ENCODE assay signal across 9 cellular contexts in the genomic region with DNA sequence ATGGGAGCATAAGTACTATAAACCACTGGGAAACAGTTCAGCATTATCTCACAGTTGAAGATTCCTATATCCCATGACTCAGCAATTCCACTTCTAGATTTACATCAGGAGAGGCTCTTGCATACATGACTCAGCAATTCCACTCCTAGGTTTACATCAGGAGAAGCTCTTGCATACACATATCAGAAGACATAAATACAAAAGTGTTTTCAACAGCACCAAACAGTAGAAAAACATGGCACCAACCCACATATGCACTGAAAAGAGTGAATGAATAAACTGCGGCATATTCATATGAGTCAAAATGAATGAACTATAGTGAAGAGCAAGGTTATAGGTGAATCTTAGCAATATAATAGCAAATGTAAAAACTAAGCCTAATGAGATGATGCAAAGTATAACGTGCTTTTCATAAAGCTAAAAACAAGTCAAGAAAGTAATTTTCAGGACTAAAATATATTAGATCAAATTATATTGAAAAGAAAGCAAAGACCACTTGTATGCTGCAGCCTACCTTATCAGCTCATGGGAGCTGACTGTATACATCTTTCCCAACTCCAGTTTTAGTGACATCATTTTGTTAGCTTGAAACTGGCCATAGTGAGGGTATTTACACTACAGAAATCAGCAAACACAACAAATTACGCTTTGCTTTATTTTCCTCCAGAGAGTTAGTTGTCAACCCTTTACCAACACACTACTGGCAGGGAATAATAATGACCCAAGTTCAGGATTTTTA.
A peak's percentile ranks its signal among the peaks of the same experiment; 100 is the strongest.
DNase-seq lines count a peak whose midpoint lies in the region; ATAC-seq and TF ChIP-seq lines count a peak whose summit lies in the region.
"Had no signal": no experiment of that assay in that cellular context is flagged by ENCODE, and none has a peak within 500 bp of the region (broad histone marks: within the 10 kb centered on the region; RNA-seq: fewer than 3 reads in every experiment).

No MANE protein-coding gene starts in this region.

- peaks cover 3% of the 10 kb centered on the region for H3K4me1 ChIP-seq in effector memory CD4-positive, alpha-beta T cell (ENCODE audit: control insufficient read depth, insufficient read depth, low read length, poor library complexity, severe bottlenecking)

- intact Hi-C loops in activated T-helper 1 cell treated with anti-CD3 and anti-CD28 coated beads, Interleukin-12 subunit alpha, Interleukin-12 subunit beta, Interleukin-2, Interleukin-4 antibody, amounts not matched to agents 30 ng/mL and 10 ng/mL and 1 ng/mL, durations not matched to agents 14 hours and 24 hours and 36 hours (cut with micrococcal nuclease), result no loop called here

- H3K27me3 Mint-ChIP-seq in activated T-helper 1 cell treated with anti-CD3 and anti-CD28 coated beads, Interleukin-12 subunit alpha, Interleukin-12 subunit beta, Interleukin-2, Interleukin-4 antibody, amounts not matched to agents 30 ng/mL and 10 ng/mL and 1 ng/mL, durations not matched to agents 14 hours and 24 hours and 36 hours (ENCODE audit: insufficient read depth), result peaks cover 16% of the 10 kb centered on the region

- DNase-seq in CMK (ENCODE audit: low read depth), result peak; percentile 45
- peak; percentile 28 for DNase-seq in HT-29 (ENCODE audit: low spot score)
- DNase-seq in glomerular visceral epithelial cell (ENCODE audit: extremely low spot score), result peak; percentile 61
- DNase-seq in activated T-helper 1 cell treated with anti-CD3 and anti-CD28 coated beads, Interleukin-12 subunit alpha, Interleukin-12 subunit beta, Interleukin-2, Interleukin-4 antibody, amounts not matched to agents 30 ng/mL and 10 ng/mL and 1 ng/mL, durations not matched to agents 14 hours and 24 hours and 36 hours (ENCODE audit: low spot score), result no peak
- no peak for DNase-seq in effector memory CD4-positive, alpha-beta T cell
- no peak for DNase-seq in stimulated activated CD4-positive, alpha-beta T cell treated with anti-CD3 and anti-CD28 coated beads, Interleukin-15, amount 100 ng/mL, for 24 hours
- DNase-seq: posterior cingulate gyrus had no signal

- ATAC-seq in SK-N-SH treated with all-trans-retinoic acid at 6 μM for 48 hours (peak; percentile 16), HG03565 (IDR thresholded peaks at IDR 0.05; ENCODE audit: unreplicated experiment) (no peak)

- no peaks in the 10 kb centered on the region for H3K9me3 Mint-ChIP-seq in activated T-helper 1 cell treated with anti-CD3 and anti-CD28 coated beads, Interleukin-12 subunit alpha, Interleukin-12 subunit beta, Interleukin-2, Interleukin-4 antibody, amounts not matched to agents 30 ng/mL and 10 ng/mL and 1 ng/mL, durations not matched to agents 14 hours and 24 hours and 36 hours

- no peaks in the 10 kb centered on the region for H3K36me3 Mint-ChIP-seq in activated T-helper 1 cell treated with anti-CD3 and anti-CD28 coated beads, Interleukin-12 subunit alpha, Interleukin-12 subunit beta, Interleukin-2, Interleukin-4 antibody, amounts not matched to agents 30 ng/mL and 10 ng/mL and 1 ng/mL, durations not matched to agents 14 hours and 24 hours and 36 hours (ENCODE audit: low read depth)

- no peaks in the 10 kb centered on the region for H3K27me3 ChIP-seq in effector memory CD4-positive, alpha-beta T cell (replicated peaks; ENCODE audit: control insufficient read depth, insufficient read depth, low read length, poor library complexity, severe bottlenecking)

- no peaks in the 10 kb centered on the region for H3K36me3 ChIP-seq in effector memory CD4-positive, alpha-beta T cell (ENCODE audit: control insufficient read depth, insufficient read depth, low read length)

- peaks cover 7% of the 10 kb centered on the region for H3K4me1 Mint-ChIP-seq in activated T-helper 1 cell treated with anti-CD3 and anti-CD28 coated beads, Interleukin-12 subunit alpha, Interleukin-12 subunit beta, Interleukin-2, Interleukin-4 antibody, amounts not matched to agents 30 ng/mL and 10 ng/mL and 1 ng/mL, durations not matched to agents 14 hours and 24 hours and 36 hours (ENCODE audit: low read depth)

- no peak overlapping the region for H3K4me3 Mint-ChIP-seq in activated T-helper 1 cell treated with anti-CD3 and anti-CD28 coated beads, Interleukin-12 subunit alpha, Interleukin-12 subunit beta, Interleukin-2, Interleukin-4 antibody, amounts not matched to agents 30 ng/mL and 10 ng/mL and 1 ng/mL, durations not matched to agents 14 hours and 24 hours and 36 hours

- no peak overlapping the region for H3K4me3 ChIP-seq in effector memory CD4-positive, alpha-beta T cell (ENCODE audit: insufficient read depth, low read depth, low read length, poor library complexity, severe bottlenecking)

- no peaks in the 10 kb centered on the region for H3K9me3 ChIP-seq in effector memory CD4-positive, alpha-beta T cell (ENCODE audit: control insufficient read depth, low read length)

- no peak overlapping the region for H3K27ac Mint-ChIP-seq in activated T-helper 1 cell treated with anti-CD3 and anti-CD28 coated beads, Interleukin-12 subunit alpha, Interleukin-12 subunit beta, Interleukin-2, Interleukin-4 antibody, amounts not matched to agents 30 ng/mL and 10 ng/mL and 1 ng/mL, durations not matched to agents 14 hours and 24 hours and 36 hours

- H3K27ac ChIP-seq in effector memory CD4-positive, alpha-beta T cell (ENCODE audit: insufficient read depth, low read length, poor library complexity, severe bottlenecking), result no peak overlapping the region

TF ChIP-seq in SK-N-SH treated with all-trans-retinoic acid at 6 μM for 48 hours, 23 proteins besides CTCF, POLR2A, EP300 and RAD21:
- no peak for TF ChIP-seq SNAI2 (CRISPR knock-in tag; IDR thresholded peaks at IDR 0.05)
- TF ChIP-seq ESRRG (CRISPR knock-in tag; IDR thresholded peaks at IDR 0.05), result no peak
TF ChIP-seq in SK-N-SH treated with all-trans-retinoic acid at 6 μM for 48 hours: peak in this region for 0.

Comparison
In these comparisons a context has a peak if more than half of its experiments do, and no peak if none do; other contexts are left out.
1. DNase-seq: peak in CMK (single experiment), HT-29 (single experiment) and glomerular visceral epithelial cell (single experiment); none in activated T-helper 1 cell treated with anti-CD3 and anti-CD28 coated beads, Interleukin-12 subunit alpha, Interleukin-12 subunit beta, Interleukin-2, Interleukin-4 antibody, amounts not matched to agents 30 ng/mL and 10 ng/mL and 1 ng/mL, durations not matched to agents 14 hours and 24 hours and 36 hours (single experiment), effector memory CD4-positive, alpha-beta T cell (0 of 3) and stimulated activated CD4-positive, alpha-beta T cell treated with anti-CD3 and anti-CD28 coated beads, Interleukin-15, amount 100 ng/mL, for 24 hours (single experiment).